ENCODE assay signal across 1 cellular context in the genomic region with DNA sequence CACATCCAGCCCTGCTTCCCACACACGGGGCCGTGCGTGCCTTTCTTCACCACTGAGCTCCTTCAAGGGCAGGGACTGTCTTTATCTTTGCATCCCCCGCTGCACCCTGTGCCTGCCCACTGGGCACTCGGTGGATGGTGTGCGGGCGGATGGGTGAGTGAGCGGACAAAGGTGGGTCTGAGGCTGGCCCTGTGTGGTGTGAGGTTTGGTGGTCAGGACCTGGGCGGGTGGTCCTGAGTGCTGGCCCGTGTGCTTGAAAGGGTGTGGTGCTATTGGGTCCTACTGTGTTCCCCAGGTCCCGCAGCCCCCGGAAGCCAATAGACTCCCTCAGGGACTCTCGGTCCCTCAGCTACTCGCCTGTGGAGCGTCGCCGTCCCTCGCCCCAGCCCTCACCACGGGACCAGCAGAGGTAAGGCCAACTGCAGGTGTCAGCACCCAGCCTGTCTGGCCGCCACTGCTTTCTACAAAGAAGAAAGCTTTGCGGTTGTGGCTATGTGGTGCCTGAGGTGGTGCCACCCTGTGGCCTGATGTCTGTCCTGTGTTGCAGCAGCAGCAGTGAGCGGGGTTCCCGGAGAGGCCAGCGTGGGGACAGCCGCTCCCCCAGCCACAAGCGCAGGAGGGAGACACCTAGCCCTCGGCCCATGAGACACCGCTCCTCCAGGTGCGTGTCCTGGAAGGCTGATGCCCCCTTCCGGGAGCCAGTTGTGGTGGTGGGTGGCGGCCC.
TF ChIP-seq lines count a peak whose summit lies in the region.

No MANE protein-coding gene starts in this region.

TF ChIP-seq in K562, 482 proteins besides CTCF, POLR2A, EP300 and RAD21 (continues in another document):
- TF ChIP-seq RBM14 (IDR thresholded peaks at IDR 0.05; ENCODE audit: borderline replicate concordance, insufficient read depth, low read depth, low read length), result 0 out of 2 replicates have a peak, but pooled peaks have one; percentile 33
- no peak for TF ChIP-seq CBX2 (IDR thresholded peaks at IDR 0.05; ENCODE audit: insufficient read depth, low read length, poor library complexity, severe bottlenecking)
- TF ChIP-seq ZNF134 (CRISPR knock-in tag; conservative IDR thresholded peaks at IDR 0.05), result no peak
- no peak for TF ChIP-seq NR3C1 (CRISPR knock-in tag; IDR thresholded peaks at IDR 0.05)
- TF ChIP-seq ZMIZ1 (IDR thresholded peaks at IDR 0.05; ENCODE audit: low read depth in 2 of 2, low read length in 2 of 2), result 0 out of 4 replicates have a peak, but pooled peaks of 1 of the 2 experiments have one; percentile 17
- TF ChIP-seq, protein P1, sequence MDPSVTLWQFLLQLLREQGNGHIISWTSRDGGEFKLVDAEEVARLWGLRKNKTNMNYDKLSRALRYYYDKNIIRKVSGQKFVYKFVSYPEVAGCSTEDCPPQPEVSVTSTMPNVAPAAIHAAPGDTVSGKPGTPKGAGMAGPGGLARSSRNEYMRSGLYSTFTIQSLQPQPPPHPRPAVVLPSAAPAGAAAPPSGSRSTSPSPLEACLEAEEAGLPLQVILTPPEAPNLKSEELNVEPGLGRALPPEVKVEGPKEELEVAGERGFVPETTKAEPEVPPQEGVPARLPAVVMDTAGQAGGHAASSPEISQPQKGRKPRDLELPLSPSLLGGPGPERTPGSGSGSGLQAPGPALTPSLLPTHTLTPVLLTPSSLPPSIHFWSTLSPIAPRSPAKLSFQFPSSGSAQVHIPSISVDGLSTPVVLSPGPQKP (CRISPR knock-in tag; IDR thresholded peaks at IDR 0.05), result no peak
- no peak for TF ChIP-seq HNRNPLL (IDR thresholded peaks at IDR 0.05; ENCODE audit: low read depth, low read length, poor library complexity, severe bottlenecking)
- TF ChIP-seq NRF1 (conservative IDR thresholded peaks at IDR 0.05 in 1 of 2, IDR thresholded peaks at IDR 0.05 in 1 of 2), result 0 out of 4 replicates have a peak, but pooled peaks of 1 of the 2 experiments have one; percentile 14
- no peak for TF ChIP-seq BDP1 (IDR thresholded peaks at IDR 0.05; ENCODE audit: insufficient read depth, insufficient read length)
- TF ChIP-seq RBM22 (IDR thresholded peaks at IDR 0.05; ENCODE audit: low read depth, low read length, poor library complexity, severe bottlenecking), result peak; percentile 90
- TF ChIP-seq E2F8 (IDR thresholded peaks at IDR 0.05; ENCODE audit: low read depth, partially characterized antibody), result no peak
- no peak for TF ChIP-seq ZNF274 (IDR thresholded peaks at IDR 0.05; ENCODE audit: borderline replicate concordance, low read depth, low read length)
- TF ChIP-seq ETV6 (IDR thresholded peaks at IDR 0.05; ENCODE audit: borderline replicate concordance in 1 of 2, low read depth in 2 of 2, low read length in 1 of 2), result no peak
- TF ChIP-seq ETV6 (CRISPR knock-in tag; IDR thresholded peaks at IDR 0.05; ENCODE audit: borderline replicate concordance), result no peak
- TF ChIP-seq SP1 (CRISPR knock-in tag; IDR thresholded peaks at IDR 0.05), result peak; percentile 25; the same call in 1 of the 2 replicates
- TF ChIP-seq, protein P2, sequence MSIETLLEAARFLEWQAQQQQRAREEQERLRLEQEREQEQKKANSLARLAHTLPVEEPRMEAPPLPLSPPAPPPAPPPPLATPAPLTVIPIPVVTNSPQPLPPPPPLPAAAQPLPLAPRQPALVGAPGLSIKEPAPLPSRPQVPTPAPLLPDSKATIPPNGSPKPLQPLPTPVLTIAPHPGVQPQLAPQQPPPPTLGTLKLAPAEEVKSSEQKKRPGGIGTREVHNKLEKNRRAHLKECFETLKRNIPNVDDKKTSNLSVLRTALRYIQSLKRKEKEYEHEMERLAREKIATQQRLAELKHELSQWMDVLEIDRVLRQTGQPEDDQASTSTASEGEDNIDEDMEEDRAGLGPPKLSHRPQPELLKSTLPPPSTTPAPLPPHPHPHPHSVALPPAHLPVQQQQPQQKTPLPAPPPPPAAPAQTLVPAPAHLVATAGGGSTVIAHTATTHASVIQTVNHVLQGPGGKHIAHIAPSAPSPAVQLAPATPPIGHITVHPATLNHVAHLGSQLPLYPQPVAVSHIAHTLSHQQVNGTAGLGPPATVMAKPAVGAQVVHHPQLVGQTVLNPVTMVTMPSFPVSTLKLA (conservative IDR thresholded peaks at IDR 0.05), result 0 out of 4 replicates have a peak, but pooled peaks of 1 of the 2 experiments have one; percentile 16
- peak; percentile 80 for TF ChIP-seq POLR2G (IDR thresholded peaks at IDR 0.05; ENCODE audit: low read depth, low read length)
- no peak for TF ChIP-seq RBM15 (IDR thresholded peaks at IDR 0.05; ENCODE audit: insufficient read depth, low read length)
- TF ChIP-seq DPF2 (IDR thresholded peaks at IDR 0.05), result no peak
- TF ChIP-seq, protein P3, sequence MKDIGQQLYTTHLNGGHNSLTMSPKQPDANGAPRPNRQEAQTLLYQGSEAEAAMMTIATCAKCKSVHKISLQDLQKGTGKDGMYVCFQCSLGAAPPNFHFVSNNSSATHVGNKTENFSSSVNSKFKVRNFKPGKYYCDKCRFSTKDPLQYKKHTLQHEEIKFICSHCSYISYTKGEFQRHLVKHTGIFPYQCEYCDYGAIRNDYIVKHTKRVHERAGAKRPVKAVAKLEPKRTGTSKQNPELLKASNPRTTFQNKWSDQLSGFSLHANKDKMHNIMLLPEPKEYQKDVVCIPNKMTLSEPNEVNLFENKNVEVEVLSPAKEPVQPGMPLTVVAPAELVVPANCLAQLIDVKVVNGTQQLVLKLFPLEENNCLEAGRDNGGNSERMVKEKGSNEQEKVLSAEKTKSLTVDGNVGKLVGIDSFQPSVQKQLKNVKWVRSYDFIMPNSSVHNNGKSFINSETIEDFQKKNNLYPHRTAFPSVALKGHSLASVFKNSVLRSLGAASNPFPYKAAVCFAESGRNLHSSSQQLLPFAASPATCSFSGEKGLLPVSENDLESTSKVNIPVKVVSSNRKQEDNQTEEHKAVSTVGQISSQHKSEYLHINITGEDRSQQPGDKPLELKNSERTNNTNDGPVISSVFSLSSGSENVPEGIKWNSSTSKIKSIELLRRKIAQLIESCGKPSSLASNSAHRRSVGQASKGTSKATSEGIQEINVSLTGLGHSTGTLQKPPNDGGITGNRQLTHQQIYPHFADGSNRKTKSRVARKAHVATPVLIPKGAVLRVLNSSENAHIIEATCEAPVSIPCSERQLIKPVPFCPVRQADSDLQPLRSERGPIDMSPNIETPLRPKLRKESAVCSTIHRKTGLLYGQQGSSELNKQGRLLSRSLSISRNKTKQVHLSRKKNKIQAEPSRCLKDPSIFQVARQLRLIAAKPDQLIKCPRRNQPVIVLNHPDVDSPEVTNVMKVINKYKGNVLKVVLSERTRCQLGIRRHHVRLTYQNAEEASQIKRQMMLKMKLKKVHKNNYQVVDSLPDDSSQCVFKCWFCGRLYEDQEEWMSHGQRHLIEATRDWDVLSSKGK (CRISPR knock-in tag; IDR thresholded peaks at IDR 0.05), result no peak
- TF ChIP-seq CHD1 (IDR thresholded peaks at IDR 0.05; ENCODE audit: low read length), result no peak
- TF ChIP-seq SIN3B (IDR thresholded peaks at IDR 0.05; ENCODE audit: low read depth), result no peak
- TF ChIP-seq NCOR1 (IDR thresholded peaks at IDR 0.05), result peak; percentile 16; the same call in 1 of the 2 replicates
- TF ChIP-seq ZKSCAN1 (IDR thresholded peaks at IDR 0.05; ENCODE audit: low read depth, low read length), result peak; percentile 55; the same call in 1 of the 2 replicates
- peak; percentile 39; the same call in 1 of the 2 replicates for TF ChIP-seq XRCC5 (IDR thresholded peaks at IDR 0.05; ENCODE audit: low read depth, low read length)
- no peak for TF ChIP-seq NFXL1 (CRISPR knock-in tag; IDR thresholded peaks at IDR 0.05)
- TF ChIP-seq, protein P4, sequence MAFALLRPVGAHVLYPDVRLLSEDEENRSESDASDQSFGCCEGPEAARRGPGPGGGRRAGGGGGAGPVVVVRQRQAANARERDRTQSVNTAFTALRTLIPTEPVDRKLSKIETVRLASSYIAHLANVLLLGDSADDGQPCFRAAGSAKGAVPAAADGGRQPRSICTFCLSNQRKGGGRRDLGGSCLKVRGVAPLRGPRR (CRISPR knock-in tag; IDR thresholded peaks at IDR 0.05), result no peak
- TF ChIP-seq, protein P5, sequence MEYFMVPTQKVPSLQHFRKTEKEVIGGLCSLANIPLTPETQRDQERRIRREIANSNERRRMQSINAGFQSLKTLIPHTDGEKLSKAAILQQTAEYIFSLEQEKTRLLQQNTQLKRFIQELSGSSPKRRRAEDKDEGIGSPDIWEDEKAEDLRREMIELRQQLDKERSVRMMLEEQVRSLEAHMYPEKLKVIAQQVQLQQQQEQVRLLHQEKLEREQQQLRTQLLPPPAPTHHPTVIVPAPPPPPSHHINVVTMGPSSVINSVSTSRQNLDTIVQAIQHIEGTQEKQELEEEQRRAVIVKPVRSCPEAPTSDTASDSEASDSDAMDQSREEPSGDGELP (CRISPR knock-in tag; IDR thresholded peaks at IDR 0.05; ENCODE audit: borderline replicate concordance), result 0 out of 2 replicates have a peak, but pooled peaks have one; percentile 28
- peak in 2 of 3 experiments; percentile 31 to 33 for TF ChIP-seq YY1 (IDR thresholded peaks at IDR 0.05; ENCODE audit: borderline replicate concordance in 1 of 3, control insufficient read depth in 1 of 3, extremely low read depth in 1 of 3, insufficient read depth in 3 of 3, insufficient read length in 1 of 3, insufficient replicate concordance in 2 of 3, low read depth in 1 of 3, low read length in 2 of 3)
- peak; percentile 99 for TF ChIP-seq ZBTB33 (CRISPR knock-in tag; IDR thresholded peaks at IDR 0.05)
- TF ChIP-seq RBBP5 (IDR thresholded peaks at IDR 0.05; ENCODE audit: borderline replicate concordance, insufficient read depth, low read length, poor library complexity, severe bottlenecking), result no peak
- TF ChIP-seq IRF2 (CRISPR knock-in tag; IDR thresholded peaks at IDR 0.05), result no peak
- peak; percentile 68 for TF ChIP-seq FIP1L1 (IDR thresholded peaks at IDR 0.05; ENCODE audit: low read depth, low read length, poor library complexity, severe bottlenecking)
- 0 out of 4 replicates have a peak, but pooled peaks of 1 of the 2 experiments have one; percentile 22 for TF ChIP-seq SIN3A (IDR thresholded peaks at IDR 0.05; ENCODE audit: borderline replicate concordance in 2 of 2, control insufficient read depth in 1 of 2, low read depth in 2 of 2, low read length in 2 of 2)
- TF ChIP-seq CTCFL (IDR thresholded peaks at IDR 0.05; ENCODE audit: borderline replicate concordance, insufficient read depth, low read depth, low read length, poor library complexity, severe bottlenecking), result peak; percentile 43
